ENCODE assay signal across 1 cellular context in genomic region chr3:151182349-151183079, GRCh38.
TF ChIP-seq lines count a peak whose summit lies in the region.

No MANE protein-coding gene starts in this region.

TF ChIP-seq in HepG2, 621 proteins besides CTCF, POLR2A, EP300 and RAD21:
- TF ChIP-seq, protein P1, sequence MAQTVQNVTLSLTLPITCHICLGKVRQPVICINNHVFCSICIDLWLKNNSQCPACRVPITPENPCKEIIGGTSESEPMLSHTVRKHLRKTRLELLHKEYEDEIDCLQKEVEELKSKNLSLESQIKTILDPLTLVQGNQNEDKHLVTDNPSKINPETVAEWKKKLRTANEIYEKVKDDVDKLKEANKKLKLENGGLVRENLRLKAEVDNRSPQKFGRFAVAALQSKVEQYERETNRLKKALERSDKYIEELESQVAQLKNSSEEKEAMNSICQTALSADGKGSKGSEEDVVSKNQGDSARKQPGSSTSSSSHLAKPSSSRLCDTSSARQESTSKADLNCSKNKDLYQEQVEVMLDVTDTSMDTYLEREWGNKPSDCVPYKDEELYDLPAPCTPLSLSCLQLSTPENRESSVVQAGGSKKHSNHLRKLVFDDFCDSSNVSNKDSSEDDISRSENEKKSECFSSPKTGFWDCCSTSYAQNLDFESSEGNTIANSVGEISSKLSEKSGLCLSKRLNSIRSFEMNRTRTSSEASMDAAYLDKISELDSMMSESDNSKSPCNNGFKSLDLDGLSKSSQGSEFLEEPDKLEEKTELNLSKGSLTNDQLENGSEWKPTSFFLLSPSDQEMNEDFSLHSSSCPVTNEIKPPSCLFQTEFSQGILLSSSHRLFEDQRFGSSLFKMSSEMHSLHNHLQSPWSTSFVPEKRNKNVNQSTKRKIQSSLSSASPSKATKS (CRISPR knock-in tag; IDR thresholded peaks at IDR 0.05): no peak
- TF ChIP-seq GTF2F1 (IDR thresholded peaks at IDR 0.05; ENCODE audit: low read length) (no peak), ZNF225 (CRISPR knock-in tag; IDR thresholded peaks at IDR 0.05) (no peak), HIVEP1 (CRISPR knock-in tag; IDR thresholded peaks at IDR 0.05) (no peak), DNMT1 (CRISPR knock-in tag; IDR thresholded peaks at IDR 0.05) (no peak), KLF9 (CRISPR knock-in tag; IDR thresholded peaks at IDR 0.05; ENCODE audit: low read depth) (no peak), HNF4A (CRISPR knock-in tag; IDR thresholded peaks at IDR 0.05) (no peak), FOXC1 (CRISPR knock-in tag; IDR thresholded peaks at IDR 0.05; ENCODE audit: borderline replicate concordance) (no peak)
- TF ChIP-seq, protein P2, sequence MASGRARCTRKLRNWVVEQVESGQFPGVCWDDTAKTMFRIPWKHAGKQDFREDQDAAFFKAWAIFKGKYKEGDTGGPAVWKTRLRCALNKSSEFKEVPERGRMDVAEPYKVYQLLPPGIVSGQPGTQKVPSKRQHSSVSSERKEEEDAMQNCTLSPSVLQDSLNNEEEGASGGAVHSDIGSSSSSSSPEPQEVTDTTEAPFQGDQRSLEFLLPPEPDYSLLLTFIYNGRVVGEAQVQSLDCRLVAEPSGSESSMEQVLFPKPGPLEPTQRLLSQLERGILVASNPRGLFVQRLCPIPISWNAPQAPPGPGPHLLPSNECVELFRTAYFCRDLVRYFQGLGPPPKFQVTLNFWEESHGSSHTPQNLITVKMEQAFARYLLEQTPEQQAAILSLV (CRISPR knock-in tag; IDR thresholded peaks at IDR 0.05; ENCODE audit: borderline replicate concordance): no peak
- TF ChIP-seq, protein P3, sequence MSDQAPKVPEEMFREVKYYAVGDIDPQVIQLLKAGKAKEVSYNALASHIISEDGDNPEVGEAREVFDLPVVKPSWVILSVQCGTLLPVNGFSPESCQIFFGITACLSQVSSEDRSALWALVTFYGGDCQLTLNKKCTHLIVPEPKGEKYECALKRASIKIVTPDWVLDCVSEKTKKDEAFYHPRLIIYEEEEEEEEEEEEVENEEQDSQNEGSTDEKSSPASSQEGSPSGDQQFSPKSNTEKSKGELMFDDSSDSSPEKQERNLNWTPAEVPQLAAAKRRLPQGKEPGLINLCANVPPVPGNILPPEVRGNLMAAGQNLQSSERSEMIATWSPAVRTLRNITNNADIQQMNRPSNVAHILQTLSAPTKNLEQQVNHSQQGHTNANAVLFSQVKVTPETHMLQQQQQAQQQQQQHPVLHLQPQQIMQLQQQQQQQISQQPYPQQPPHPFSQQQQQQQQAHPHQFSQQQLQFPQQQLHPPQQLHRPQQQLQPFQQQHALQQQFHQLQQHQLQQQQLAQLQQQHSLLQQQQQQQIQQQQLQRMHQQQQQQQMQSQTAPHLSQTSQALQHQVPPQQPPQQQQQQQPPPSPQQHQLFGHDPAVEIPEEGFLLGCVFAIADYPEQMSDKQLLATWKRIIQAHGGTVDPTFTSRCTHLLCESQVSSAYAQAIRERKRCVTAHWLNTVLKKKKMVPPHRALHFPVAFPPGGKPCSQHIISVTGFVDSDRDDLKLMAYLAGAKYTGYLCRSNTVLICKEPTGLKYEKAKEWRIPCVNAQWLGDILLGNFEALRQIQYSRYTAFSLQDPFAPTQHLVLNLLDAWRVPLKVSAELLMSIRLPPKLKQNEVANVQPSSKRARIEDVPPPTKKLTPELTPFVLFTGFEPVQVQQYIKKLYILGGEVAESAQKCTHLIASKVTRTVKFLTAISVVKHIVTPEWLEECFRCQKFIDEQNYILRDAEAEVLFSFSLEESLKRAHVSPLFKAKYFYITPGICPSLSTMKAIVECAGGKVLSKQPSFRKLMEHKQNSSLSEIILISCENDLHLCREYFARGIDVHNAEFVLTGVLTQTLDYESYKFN (CRISPR knock-in tag; conservative IDR thresholded peaks at IDR 0.05): no peak
- TF ChIP-seq, protein P4, sequence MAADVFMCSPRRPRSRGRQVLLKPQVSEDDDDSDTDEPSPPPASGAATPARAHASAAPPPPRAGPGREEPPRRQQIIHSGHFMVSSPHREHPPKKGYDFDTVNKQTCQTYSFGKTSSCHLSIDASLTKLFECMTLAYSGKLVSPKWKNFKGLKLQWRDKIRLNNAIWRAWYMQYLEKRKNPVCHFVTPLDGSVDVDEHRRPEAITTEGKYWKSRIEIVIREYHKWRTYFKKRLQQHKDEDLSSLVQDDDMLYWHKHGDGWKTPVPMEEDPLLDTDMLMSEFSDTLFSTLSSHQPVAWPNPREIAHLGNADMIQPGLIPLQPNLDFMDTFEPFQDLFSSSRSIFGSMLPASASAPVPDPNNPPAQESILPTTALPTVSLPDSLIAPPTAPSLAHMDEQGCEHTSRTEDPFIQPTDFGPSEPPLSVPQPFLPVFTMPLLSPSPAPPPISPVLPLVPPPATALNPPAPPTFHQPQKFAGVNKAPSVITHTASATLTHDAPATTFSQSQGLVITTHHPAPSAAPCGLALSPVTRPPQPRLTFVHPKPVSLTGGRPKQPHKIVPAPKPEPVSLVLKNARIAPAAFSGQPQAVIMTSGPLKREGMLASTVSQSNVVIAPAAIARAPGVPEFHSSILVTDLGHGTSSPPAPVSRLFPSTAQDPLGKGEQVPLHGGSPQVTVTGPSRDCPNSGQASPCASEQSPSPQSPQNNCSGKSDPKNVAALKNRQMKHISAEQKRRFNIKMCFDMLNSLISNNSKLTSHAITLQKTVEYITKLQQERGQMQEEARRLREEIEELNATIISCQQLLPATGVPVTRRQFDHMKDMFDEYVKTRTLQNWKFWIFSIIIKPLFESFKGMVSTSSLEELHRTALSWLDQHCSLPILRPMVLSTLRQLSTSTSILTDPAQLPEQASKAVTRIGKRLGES (CRISPR knock-in tag; IDR thresholded peaks at IDR 0.05; ENCODE audit: borderline replicate concordance): no peak
